2 cellular contexts compared by ENCODE assay signal in the genomic region with DNA sequence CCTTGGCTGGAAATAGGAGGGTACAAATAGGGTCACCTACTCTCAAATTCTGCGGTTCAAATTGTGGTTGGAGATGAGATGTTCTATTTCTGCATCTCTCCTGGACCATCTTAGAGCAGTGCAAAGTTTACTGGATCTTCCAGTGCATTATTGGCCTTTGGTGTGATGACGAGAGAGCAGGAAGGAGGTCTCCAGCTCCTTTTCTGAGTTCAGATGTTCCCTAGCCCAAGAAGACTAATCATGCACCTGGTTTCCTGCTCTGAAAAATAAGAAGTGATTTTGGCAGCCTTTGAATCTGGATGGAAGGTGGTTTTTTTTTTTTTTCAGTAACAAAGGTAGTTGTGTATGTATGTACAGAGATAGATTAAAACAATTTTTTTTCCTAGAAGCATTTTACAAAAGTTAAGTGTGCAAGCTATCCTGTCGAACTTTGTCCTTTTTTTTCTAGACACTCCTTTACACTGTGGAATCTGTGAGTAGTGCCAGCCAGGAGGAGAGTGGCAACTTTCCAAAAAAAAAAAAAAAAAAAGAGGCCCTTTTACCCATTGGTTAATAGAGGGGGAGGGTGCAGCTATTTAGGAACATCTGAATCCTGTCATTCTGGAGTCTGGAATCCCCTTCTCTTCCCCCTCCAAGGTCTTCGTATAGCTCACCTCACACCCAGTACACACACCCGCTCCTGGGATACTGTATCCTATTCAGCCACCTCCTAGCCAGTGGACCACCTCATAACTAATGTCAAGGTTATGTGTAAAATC.
A peak's percentile ranks its signal among the peaks of the same experiment; 100 is the strongest.
TF ChIP-seq lines count a peak whose summit lies in the region.

No MANE protein-coding gene starts in this region.

TF ChIP-seq in liver, 16 proteins besides CTCF, POLR2A, EP300 and RAD21:
- TF ChIP-seq SP1 (IDR thresholded peaks at IDR 0.05) (peak; percentile 76), YY1 (IDR thresholded peaks at IDR 0.05) (peak; percentile 23), HNF4A (conservative IDR thresholded peaks at IDR 0.05) (peak; percentile 84 to 85), HNF4G (IDR thresholded peaks at IDR 0.05) (peak; percentile 46), TAF1 (conservative IDR thresholded peaks at IDR 0.05) (no peak), RXRA (IDR thresholded peaks at IDR 0.05) (peak; percentile 26 to 53), FOXA2 (IDR thresholded peaks at IDR 0.05) (no peak), FOXA1 (IDR thresholded peaks at IDR 0.05) (no peak), EGR1 (IDR thresholded peaks at IDR 0.05; ENCODE audit: low read depth in 2 of 2) (peak in 1 of 2 donors; percentile 66), JUND (IDR thresholded peaks at IDR 0.05) (peak in 1 of 2 donors; percentile 89)
- TF ChIP-seq, protein P1, sequence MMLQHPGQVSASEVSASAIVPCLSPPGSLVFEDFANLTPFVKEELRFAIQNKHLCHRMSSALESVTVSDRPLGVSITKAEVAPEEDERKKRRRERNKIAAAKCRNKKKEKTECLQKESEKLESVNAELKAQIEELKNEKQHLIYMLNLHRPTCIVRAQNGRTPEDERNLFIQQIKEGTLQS (IDR thresholded peaks at IDR 0.05), result no peak
- TF ChIP-seq, protein P2, sequence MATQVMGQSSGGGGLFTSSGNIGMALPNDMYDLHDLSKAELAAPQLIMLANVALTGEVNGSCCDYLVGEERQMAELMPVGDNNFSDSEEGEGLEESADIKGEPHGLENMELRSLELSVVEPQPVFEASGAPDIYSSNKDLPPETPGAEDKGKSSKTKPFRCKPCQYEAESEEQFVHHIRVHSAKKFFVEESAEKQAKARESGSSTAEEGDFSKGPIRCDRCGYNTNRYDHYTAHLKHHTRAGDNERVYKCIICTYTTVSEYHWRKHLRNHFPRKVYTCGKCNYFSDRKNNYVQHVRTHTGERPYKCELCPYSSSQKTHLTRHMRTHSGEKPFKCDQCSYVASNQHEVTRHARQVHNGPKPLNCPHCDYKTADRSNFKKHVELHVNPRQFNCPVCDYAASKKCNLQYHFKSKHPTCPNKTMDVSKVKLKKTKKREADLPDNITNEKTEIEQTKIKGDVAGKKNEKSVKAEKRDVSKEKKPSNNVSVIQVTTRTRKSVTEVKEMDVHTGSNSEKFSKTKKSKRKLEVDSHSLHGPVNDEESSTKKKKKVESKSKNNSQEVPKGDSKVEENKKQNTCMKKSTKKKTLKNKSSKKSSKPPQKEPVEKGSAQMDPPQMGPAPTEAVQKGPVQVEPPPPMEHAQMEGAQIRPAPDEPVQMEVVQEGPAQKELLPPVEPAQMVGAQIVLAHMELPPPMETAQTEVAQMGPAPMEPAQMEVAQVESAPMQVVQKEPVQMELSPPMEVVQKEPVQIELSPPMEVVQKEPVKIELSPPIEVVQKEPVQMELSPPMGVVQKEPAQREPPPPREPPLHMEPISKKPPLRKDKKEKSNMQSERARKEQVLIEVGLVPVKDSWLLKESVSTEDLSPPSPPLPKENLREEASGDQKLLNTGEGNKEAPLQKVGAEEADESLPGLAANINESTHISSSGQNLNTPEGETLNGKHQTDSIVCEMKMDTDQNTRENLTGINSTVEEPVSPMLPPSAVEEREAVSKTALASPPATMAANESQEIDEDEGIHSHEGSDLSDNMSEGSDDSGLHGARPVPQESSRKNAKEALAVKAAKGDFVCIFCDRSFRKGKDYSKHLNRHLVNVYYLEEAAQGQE (IDR thresholded peaks at IDR 0.05), result peak; percentile 29
- TF ChIP-seq, protein P3, sequence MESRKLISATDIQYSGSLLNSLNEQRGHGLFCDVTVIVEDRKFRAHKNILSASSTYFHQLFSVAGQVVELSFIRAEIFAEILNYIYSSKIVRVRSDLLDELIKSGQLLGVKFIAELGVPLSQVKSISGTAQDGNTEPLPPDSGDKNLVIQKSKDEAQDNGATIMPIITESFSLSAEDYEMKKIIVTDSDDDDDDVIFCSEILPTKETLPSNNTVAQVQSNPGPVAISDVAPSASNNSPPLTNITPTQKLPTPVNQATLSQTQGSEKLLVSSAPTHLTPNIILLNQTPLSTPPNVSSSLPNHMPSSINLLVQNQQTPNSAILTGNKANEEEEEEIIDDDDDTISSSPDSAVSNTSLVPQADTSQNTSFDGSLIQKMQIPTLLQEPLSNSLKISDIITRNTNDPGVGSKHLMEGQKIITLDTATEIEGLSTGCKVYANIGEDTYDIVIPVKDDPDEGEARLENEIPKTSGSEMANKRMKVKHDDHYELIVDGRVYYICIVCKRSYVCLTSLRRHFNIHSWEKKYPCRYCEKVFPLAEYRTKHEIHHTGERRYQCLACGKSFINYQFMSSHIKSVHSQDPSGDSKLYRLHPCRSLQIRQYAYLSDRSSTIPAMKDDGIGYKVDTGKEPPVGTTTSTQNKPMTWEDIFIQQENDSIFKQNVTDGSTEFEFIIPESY (IDR thresholded peaks at IDR 0.05), result peak; percentile 30
- TF ChIP-seq, protein P4, sequence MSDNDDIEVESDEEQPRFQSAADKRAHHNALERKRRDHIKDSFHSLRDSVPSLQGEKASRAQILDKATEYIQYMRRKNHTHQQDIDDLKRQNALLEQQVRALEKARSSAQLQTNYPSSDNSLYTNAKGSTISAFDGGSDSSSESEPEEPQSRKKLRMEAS (IDR thresholded peaks at IDR 0.05), result peak; percentile 23

TF ChIP-seq in HepG2, 621 proteins besides CTCF, POLR2A, EP300 and RAD21:
- no peak for TF ChIP-seq SPEN (CRISPR knock-in tag; IDR thresholded peaks at IDR 0.05; ENCODE audit: low read depth)
- no peak for TF ChIP-seq SMYD3 (CRISPR knock-in tag; IDR thresholded peaks at IDR 0.05)
- no peak for TF ChIP-seq FOXJ3 (CRISPR knock-in tag; IDR thresholded peaks at IDR 0.05; ENCODE audit: borderline replicate concordance)
- TF ChIP-seq SRSF4 (IDR thresholded peaks at IDR 0.05; ENCODE audit: low read depth, low read length, poor library complexity, severe bottlenecking), result no peak
- TF ChIP-seq ZNF558 (CRISPR knock-in tag; IDR thresholded peaks at IDR 0.05; ENCODE audit: borderline replicate concordance), result no peak
- no peak for TF ChIP-seq NFRKB (IDR thresholded peaks at IDR 0.05)
TF ChIP-seq in HepG2: peak in this region for 0.
